In genomic region chr2:88442501-88442900, GRCh38 we compare ENCODE assay signal across 1 cellular context.
TF ChIP-seq lines count a peak whose summit lies in the region.

No MANE protein-coding gene starts in this region.

TF ChIP-seq in WTC11, 78 proteins besides CTCF, POLR2A, EP300 and RAD21 (continued from another document):
- TF ChIP-seq FOXP4 (CRISPR knock-in tag; IDR thresholded peaks at IDR 0.05): no peak
- no peak for TF ChIP-seq IRF2 (CRISPR knock-in tag; IDR thresholded peaks at IDR 0.05; ENCODE audit: borderline replicate concordance, low read depth)
- TF ChIP-seq NR3C1 (CRISPR knock-in tag; conservative IDR thresholded peaks at IDR 0.05; ENCODE audit: low read depth): no peak
- TF ChIP-seq GRHL2 (CRISPR knock-in tag; IDR thresholded peaks at IDR 0.05; ENCODE audit: insufficient replicate concordance, severe bottlenecking): no peak
- no peak for TF ChIP-seq MLX (CRISPR knock-in tag; IDR thresholded peaks at IDR 0.05)
- no peak for TF ChIP-seq ZNF138 (CRISPR knock-in tag; conservative IDR thresholded peaks at IDR 0.05)
- TF ChIP-seq OVOL2 (CRISPR knock-in tag; IDR thresholded peaks at IDR 0.05; ENCODE audit: borderline replicate concordance): no peak
- no peak for TF ChIP-seq ZNF423 (CRISPR knock-in tag; IDR thresholded peaks at IDR 0.05)
- no peak for TF ChIP-seq CREM (CRISPR knock-in tag; IDR thresholded peaks at IDR 0.05)
- no peak for TF ChIP-seq NFYB (CRISPR knock-in tag; conservative IDR thresholded peaks at IDR 0.05; ENCODE audit: low read depth)
- no peak for TF ChIP-seq ETV6 (CRISPR knock-in tag; IDR thresholded peaks at IDR 0.05)
- no peak for TF ChIP-seq RORB (CRISPR knock-in tag; IDR thresholded peaks at IDR 0.05)
- TF ChIP-seq, protein P1, sequence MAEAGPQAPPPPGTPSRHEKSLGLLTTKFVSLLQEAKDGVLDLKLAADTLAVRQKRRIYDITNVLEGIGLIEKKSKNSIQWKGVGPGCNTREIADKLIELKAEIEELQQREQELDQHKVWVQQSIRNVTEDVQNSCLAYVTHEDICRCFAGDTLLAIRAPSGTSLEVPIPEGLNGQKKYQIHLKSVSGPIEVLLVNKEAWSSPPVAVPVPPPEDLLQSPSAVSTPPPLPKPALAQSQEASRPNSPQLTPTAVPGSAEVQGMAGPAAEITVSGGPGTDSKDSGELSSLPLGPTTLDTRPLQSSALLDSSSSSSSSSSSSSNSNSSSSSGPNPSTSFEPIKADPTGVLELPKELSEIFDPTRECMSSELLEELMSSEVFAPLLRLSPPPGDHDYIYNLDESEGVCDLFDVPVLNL (CRISPR knock-in tag; IDR thresholded peaks at IDR 0.05; ENCODE audit: borderline replicate concordance, low read depth): no peak
- TF ChIP-seq ESRRA (CRISPR knock-in tag; IDR thresholded peaks at IDR 0.05; ENCODE audit: borderline replicate concordance): no peak
- TF ChIP-seq AFF4 (CRISPR knock-in tag; IDR thresholded peaks at IDR 0.05; ENCODE audit: borderline replicate concordance): no peak
- TF ChIP-seq NFE2L1 (CRISPR knock-in tag; IDR thresholded peaks at IDR 0.05): no peak
